In genomic region chr1:236748471-236748870, GRCh38 we compare ENCODE assay signal across 11 cellular contexts. TPM values are rescaled to one million over a fixed set of nuclear protein-coding genes. Genes with fewer than 3 reads are reported as not detected.
DNase-seq lines count a peak whose midpoint lies in the region; ATAC-seq and TF ChIP-seq lines count a peak whose summit lies in the region.
"Had no signal": no experiment of that assay in that cellular context is flagged by ENCODE, and none has a peak within 500 bp of the region (broad histone marks: within the 10 kb centered on the region; RNA-seq: fewer than 3 reads in every experiment).

No MANE protein-coding gene starts in this region.

- POLR2A ChIA-PET in Caco-2 (lab: Charles Lee): no interaction called here

- WGBS in right cardiac atrium: 65% methylated on average over 4 of the region's 4 CpGs

- H3K36me3 Mint-ChIP-seq in Caco-2 (ENCODE audit: insufficient read depth, unreplicated experiment): no peaks in the 10 kb centered on the region
- H3K36me3 Mint-ChIP-seq: CD8-positive, alpha-beta T cell had no signal

- CTCF ChIA-PET in Caco-2 (lab: Charles Lee): no interaction called here

- BruUV-seq in Caco-2 (replicated peaks; lab: Mats Ljungman, UMichigan): no TSS peak

- H3K9me3 ChIP-seq in Caco-2 (no peaks in the 10 kb centered on the region), right cardiac atrium (ENCODE audit: control insufficient read depth, low read length) (no peaks in the 10 kb centered on the region)

- no peak for DNase-seq in Caco-2
- no peak for DNase-seq in right cardiac atrium
- no peak for DNase-seq in SKM-1 (lab: John Stamatoyannopoulos, UW; ENCODE audit: unreplicated experiment)
- no peak for DNase-seq in glomerular visceral epithelial cell (ENCODE audit: extremely low spot score)
- no peak for DNase-seq in NCI-H146 treated with DMSO at 0.1 percent for 48 hours (lab: John Stamatoyannopoulos, UW; ENCODE audit: unreplicated experiment)
- DNase-seq: activated B cell treated with CpG ODN at 0.5 μM for 24 hours; CD8-positive, alpha-beta T cell; retina had no signal

- peak; percentile 63 for ATAC-seq in GM19351 (IDR thresholded peaks at IDR 0.05; ENCODE audit: unreplicated experiment)
- ATAC-seq in SK-N-SH treated with all-trans-retinoic acid at 6 μM for 48 hours: peak; percentile 55; the same call in 2 of the 3 replicates
- no peak for ATAC-seq in right cardiac atrium
- no peak for ATAC-seq in HG03520 (IDR thresholded peaks at IDR 0.05; ENCODE audit: unreplicated experiment)
- ATAC-seq: CD8-positive, alpha-beta T cell had no signal

- intact Hi-C loops in Caco-2 (cut with micrococcal nuclease; ENCODE audit: unreplicated experiment) (no loop called here), right cardiac atrium (cut with DNase I) (no loop called here)

- H3K4me3 Mint-ChIP-seq in Caco-2 (ENCODE audit: unreplicated experiment): no peak overlapping the region
- H3K4me3 Mint-ChIP-seq: activated B cell treated with CpG ODN at 0.5 μM for 24 hours; CD8-positive, alpha-beta T cell had no signal

- H3K27me3 Mint-ChIP-seq in Caco-2 (ENCODE audit: insufficient read depth, unreplicated experiment): peaks cover 11% of the 10 kb centered on the region
- H3K27me3 Mint-ChIP-seq: activated B cell treated with CpG ODN at 0.5 μM for 24 hours had no signal

- peak; percentile 32 to 35 for TF ChIP-seq CTCF in Caco-2 (IDR thresholded peaks at IDR 0.05; ENCODE audit: insufficient read depth in 1 of 2, low read depth in 1 of 2, low read length in 1 of 2, severe bottlenecking in 1 of 2, unreplicated experiment in 1 of 2)

- no peak overlapping the region for H3K4me3 ChIP-seq in Caco-2 (ENCODE audit: low read depth, low read length)
- no peak overlapping the region for H3K4me3 ChIP-seq in right cardiac atrium (ENCODE audit: low read length)

- H3K27ac ChIP-seq in right cardiac atrium (ENCODE audit: low read length): peak overlapping the region; percentile 20

- no peaks in the 10 kb centered on the region for H3K27me3 ChIP-seq in Caco-2 (replicated peaks; ENCODE audit: control insufficient read depth, insufficient read depth, low read length)
- no peaks in the 10 kb centered on the region for H3K27me3 ChIP-seq in right cardiac atrium (ENCODE audit: control insufficient read depth, insufficient read depth)

- H3K36me3 ChIP-seq in Caco-2 (ENCODE audit: control insufficient read depth, insufficient read depth, low read length): no peaks in the 10 kb centered on the region

- no peak overlapping the region for H3K27ac Mint-ChIP-seq in Caco-2 (ENCODE audit: unreplicated experiment)
- H3K27ac Mint-ChIP-seq: activated B cell treated with CpG ODN at 0.5 μM for 24 hours; CD8-positive, alpha-beta T cell had no signal

- no peaks in the 10 kb centered on the region for H3K4me1 ChIP-seq in Caco-2
- no peaks in the 10 kb centered on the region for H3K4me1 ChIP-seq in right cardiac atrium (ENCODE audit: control insufficient read depth, insufficient read depth, low read length)

- H3K9me3 Mint-ChIP-seq in Caco-2 (ENCODE audit: unreplicated experiment): no peaks in the 10 kb centered on the region
- H3K9me3 Mint-ChIP-seq: activated B cell treated with CpG ODN at 0.5 μM for 24 hours; CD8-positive, alpha-beta T cell had no signal

- no peaks in the 10 kb centered on the region for H3K4me1 Mint-ChIP-seq in Caco-2 (ENCODE audit: low read depth, unreplicated experiment)
- H3K4me1 Mint-ChIP-seq: activated B cell treated with CpG ODN at 0.5 μM for 24 hours had no signal

TF ChIP-seq in SK-N-SH treated with all-trans-retinoic acid at 6 μM for 48 hours, 23 proteins besides CTCF, POLR2A, EP300 and RAD21:
- TF ChIP-seq POU6F1 (CRISPR knock-in tag; IDR thresholded peaks at IDR 0.05; ENCODE audit: borderline replicate concordance, low read depth) (no peak), CREB5 (CRISPR knock-in tag; IDR thresholded peaks at IDR 0.05; ENCODE audit: low read depth) (no peak), ARNTL (CRISPR knock-in tag; IDR thresholded peaks at IDR 0.05; ENCODE audit: borderline replicate concordance, low read depth) (no peak), ISL1 (CRISPR knock-in tag; IDR thresholded peaks at IDR 0.05) (no peak), PPARA (CRISPR knock-in tag; IDR thresholded peaks at IDR 0.05; ENCODE audit: borderline replicate concordance) (no peak), ZNF565 (CRISPR knock-in tag; conservative IDR thresholded peaks at IDR 0.05; ENCODE audit: low read depth) (no peak)

RNA-seq across cellular contexts. Expression of gene MTR, which starts 46.6 kb away (rescaled TPM):
- 22.9 and 26.3 TPM in 2 replicates for total RNA-seq in Caco-2 (2022)
- total RNA-seq in right cardiac atrium: 10 to 100 TPM; 37.6 to 54.6 (median 41.9) TPM
- polyA plus RNA-seq in right cardiac atrium: 9.0 TPM

Comparison
In these comparisons a context has a peak if more than half of its experiments do, and no peak if none do; other contexts are left out.
1. ATAC-seq: peak in GM19351 (single experiment) and SK-N-SH treated with all-trans-retinoic acid at 6 μM for 48 hours (single experiment); none in right cardiac atrium (0 of 2) and HG03520 (single experiment).